In genomic region chr1:12185556-12186276, GRCh38 we compare ENCODE assay signal across 12 cellular contexts. TPM values are rescaled to one million over a fixed set of nuclear protein-coding genes. Genes with fewer than 3 reads are reported as not detected.
A peak's percentile ranks its signal among the peaks of the same experiment; 100 is the strongest.
DNase-seq lines count a peak whose midpoint lies in the region; ATAC-seq and TF ChIP-seq lines count a peak whose summit lies in the region.
"Had no signal": no experiment of that assay in that cellular context is flagged by ENCODE, and none has a peak within 500 bp of the region (broad histone marks: within the 10 kb centered on the region; RNA-seq: fewer than 3 reads in every experiment).

No MANE protein-coding gene starts in this region.

- peaks cover 88% of the 10 kb centered on the region for H3K4me1 ChIP-seq in CD4-positive, alpha-beta memory T cell (ENCODE audit: insufficient read depth, low read length)
- H3K4me1 ChIP-seq in ascending aorta (peaks cover 0 to 10% of the 10 kb centered on the region in 2 donors), gastrocnemius medialis (peaks cover 37 to 55% of the 10 kb centered on the region in 2 donors)

- POLR2A ChIA-PET in CD4-positive, alpha-beta memory T cell (lab: Charles Lee; ENCODE audit: partially characterized antibody): interaction anchor here (1.3 to 50.6 kb wide), 3 partner anchors 8 to 47 kb away, joined by 3 to 1713 read pairs (median 11); no protein-coding TSS in a partner anchor

- peak overlapping the region; percentile 43 to 91 (median 81) for H3K27ac Mint-ChIP-seq in CD4-positive, alpha-beta memory T cell
- H3K27ac Mint-ChIP-seq in immature natural killer cell: peak overlapping the region; percentile 65 to 90 (median 84)

- no peaks in the 10 kb centered on the region for H3K27me3 ChIP-seq in CD4-positive, alpha-beta memory T cell (ENCODE audit: insufficient read depth, low read length)
- H3K27me3 ChIP-seq in ascending aorta (no peaks in the 10 kb centered on the region), gastrocnemius medialis (peaks cover 0 to 4% (median 0%) of the 10 kb centered on the region in 3 donors)

- TF ChIP-seq CTCF in ascending aorta (IDR thresholded peaks at IDR 0.05) (no peak), gastrocnemius medialis (IDR thresholded peaks at IDR 0.05 in 4 of 5, conservative IDR thresholded peaks at IDR 0.05 in 1 of 5) (no peak)

- CTCF ChIA-PET in CD4-positive, alpha-beta memory T cell (lab: Charles Lee; ENCODE audit: partially characterized antibody): interaction anchor here (1.0 to 15.7 kb wide), 4 partner anchors 22 to 63 kb away, joined by 3 to 213 read pairs (median 5); no protein-coding TSS in a partner anchor

- TF ChIP-seq POLR2A in gastrocnemius medialis (IDR thresholded peaks at IDR 0.05): no peak

- peak in 1 of 2 donors; percentile 60 for ATAC-seq in gastrocnemius medialis
- no peak for ATAC-seq in GM21717 (IDR thresholded peaks at IDR 0.05; ENCODE audit: unreplicated experiment)

- peaks cover 21 to 60% of the 10 kb centered on the region in 2 donors for H3K36me3 Mint-ChIP-seq in CD4-positive, alpha-beta memory T cell
- peaks cover 5 to 15% (median 10%) of the 10 kb centered on the region in 3 donors for H3K36me3 Mint-ChIP-seq in immature natural killer cell

- DNase-seq in CD4-positive, alpha-beta memory T cell: no peak
- DNase-seq in ascending aorta (ENCODE audit: low spot score in 2 of 2) (no peak), immature natural killer cell (no peak), gastrocnemius medialis (peak in 1 of 2 donors; percentile 67), NCI-H345 (lab: John Stamatoyannopoulos, UW) (no peak), SIG-M5 treated with dmso at 0.1 percent for 504 hours (lab: John Stamatoyannopoulos, UW; ENCODE audit: unreplicated experiment) (no peak), NCI-H748 treated with DMSO at 0.1 percent for 48 hours (lab: John Stamatoyannopoulos, UW) (no peak)
- DNase-seq: RPMI8226 had no signal

- peaks cover 35% of the 10 kb centered on the region for H3K36me3 ChIP-seq in CD4-positive, alpha-beta memory T cell (ENCODE audit: insufficient read depth, low read length)
- H3K36me3 ChIP-seq in ascending aorta: no peaks in the 10 kb centered on the region
- no peaks in the 10 kb centered on the region for H3K36me3 ChIP-seq in gastrocnemius medialis

- no peaks in the 10 kb centered on the region for H3K27me3 Mint-ChIP-seq in CD4-positive, alpha-beta memory T cell
- H3K27me3 Mint-ChIP-seq in immature natural killer cell (ENCODE audit: low read depth in 3 of 3): peaks cover 0 to 12% (median 10%) of the 10 kb centered on the region in 3 donors
- H3K27me3 Mint-ChIP-seq: IgD-negative memory B cell had no signal

- H3K4me3 Mint-ChIP-seq in CD4-positive, alpha-beta memory T cell: no peak overlapping the region
- H3K4me3 Mint-ChIP-seq in immature natural killer cell: peak overlapping the region in 2 of 5 donors; percentile 5 to 43

- peaks cover 44 to 92% (median 68%) of the 10 kb centered on the region in 4 donors for H3K4me1 Mint-ChIP-seq in CD4-positive, alpha-beta memory T cell
- peaks cover 89 to 94% of the 10 kb centered on the region in 2 donors for H3K4me1 Mint-ChIP-seq in immature natural killer cell

- H3K27ac ChIP-seq in CD4-positive, alpha-beta memory T cell (ENCODE audit: low read depth, low read length): no peak overlapping the region
- peak overlapping the region; percentile 79 to 81 for H3K27ac ChIP-seq in ascending aorta
- peak overlapping the region; percentile 74 to 88 (median 86) for H3K27ac ChIP-seq in gastrocnemius medialis
- H3K27ac ChIP-seq: VCaP had no signal

- no peaks in the 10 kb centered on the region for H3K9me3 ChIP-seq in CD4-positive, alpha-beta memory T cell (ENCODE audit: control insufficient read depth in 1 of 2, low read length in 2 of 2)
- H3K9me3 ChIP-seq in ascending aorta (no peaks in the 10 kb centered on the region), gastrocnemius medialis (no peaks in the 10 kb centered on the region)

- in situ Hi-C loops in gastrocnemius medialis (cut with MboI; ENCODE audit: low sequenced_read_pairs in 4 of 4): no loop called here

- peaks cover 0 to 2% (median 0%) of the 10 kb centered on the region in 8 donors for H3K9me3 Mint-ChIP-seq in CD4-positive, alpha-beta memory T cell
- no peaks in the 10 kb centered on the region for H3K9me3 Mint-ChIP-seq in immature natural killer cell
- H3K9me3 Mint-ChIP-seq: IgD-negative memory B cell had no signal

- no peak overlapping the region for H3K4me3 ChIP-seq in CD4-positive, alpha-beta memory T cell (ENCODE audit: low read length in 2 of 2)
- H3K4me3 ChIP-seq in ascending aorta: no peak overlapping the region
- H3K4me3 ChIP-seq in gastrocnemius medialis: peak overlapping the region in 3 of 4 donors; percentile 13 to 48 (median 34)
- H3K4me3 ChIP-seq: smooth muscle cell had no signal

- intact Hi-C loops in CD4-positive, alpha-beta memory T cell (cut with micrococcal nuclease): no loop called here
- intact Hi-C loops in ascending aorta (cut with DNase I): no loop called here
- intact Hi-C loops in gastrocnemius medialis (cut with DNase I; ENCODE audit: low total_unique reads): loop anchor here (5.0 kb wide), 2 partner anchors 43 to 58 kb away; no protein-coding TSS in a partner anchor

RNA-seq across cellular contexts. Expression of gene TNFRSF1B, which starts 18.9 kb away (rescaled TPM):
- total RNA-seq in CD4-positive, alpha-beta memory T cell: 100 to 1,000 TPM; 111 TPM
- polyA plus RNA-seq in CD4-positive, alpha-beta memory T cell: 100 to 1,000 TPM; 150 to 201 TPM
- total RNA-seq in ascending aorta (139 TPM), gastrocnemius medialis (10 to 100 TPM; 14.0 to 29.5 (median 18.8) TPM)
- 100 to 1,000 TPM; 162 to 269 (median 165) TPM for polyA plus RNA-seq in immature natural killer cell

RNA-seq across cellular contexts. Expression of gene VPS13D, which starts 44.1 kb away (rescaled TPM):
- total RNA-seq in CD4-positive, alpha-beta memory T cell: 10 to 100 TPM; 92.7 to 96.3 TPM
- 10 to 100 TPM; 10.2 to 12.3 TPM for polyA plus RNA-seq in CD4-positive, alpha-beta memory T cell
- total RNA-seq in ascending aorta: 28.3 TPM
- 1 to 10 TPM; 4.2 to 9.9 (median 6.6) TPM for polyA plus RNA-seq in immature natural killer cell
- total RNA-seq in gastrocnemius medialis: 10 to 100 TPM; 60.9 to 91.6 (median 71.6) TPM

Comparison
In these comparisons a context has a peak if more than half of its experiments do, and no peak if none do; other contexts are left out.
1. H3K4me3 ChIP-seq: peak in gastrocnemius medialis (3 of 4); none in CD4-positive, alpha-beta memory T cell (0 of 2) and ascending aorta (0 of 2).